ENCODE assay signal across 10 cellular contexts in genomic region chr12:62522984-62523383, GRCh38. TPM values are rescaled to one million over a fixed set of nuclear protein-coding genes. Genes with fewer than 3 reads are reported as not detected.
DNase-seq lines count a peak whose midpoint lies in the region; ATAC-seq and TF ChIP-seq lines count a peak whose summit lies in the region.
"Had no signal": no experiment of that assay in that cellular context is flagged by ENCODE, and none has a peak within 500 bp of the region (broad histone marks: within the 10 kb centered on the region; RNA-seq: fewer than 3 reads in every experiment).

No MANE protein-coding gene starts in this region.

- no peak overlapping the region for H3K27ac ChIP-seq in C4-2B
- H3K27ac ChIP-seq: thoracic aorta had no signal

- ATAC-seq in GM18505 (IDR thresholded peaks at IDR 0.05; ENCODE audit: unreplicated experiment) = peak; percentile 51
- no peak for ATAC-seq in HG02588 (IDR thresholded peaks at IDR 0.05; ENCODE audit: unreplicated experiment)

- no peak for TF ChIP-seq POLR2A in GM18505 (IDR thresholded peaks at IDR 0.05; ENCODE audit: borderline replicate concordance, extremely low read depth, insufficient read depth, insufficient read length)

- no peak for TF ChIP-seq EP300 in Ishikawa (IDR thresholded peaks at IDR 0.05; ENCODE audit: borderline replicate concordance)

- TF ChIP-seq CTCF in C4-2B (conservative IDR thresholded peaks at IDR 0.05) = 0 out of 2 replicates have a peak, but pooled peaks have one; percentile 5
- TF ChIP-seq CTCF in fibroblast of pulmonary artery (IDR thresholded peaks at IDR 0.05; ENCODE audit: low read length, missing control alignments) = no peak

- peak; percentile 21 for DNase-seq in fibroblast of pulmonary artery (ENCODE audit: low read depth)
- DNase-seq in HPDE6-E6E7 (ENCODE audit: extremely low spot score) = no peak
- no peak for DNase-seq in ureter (ENCODE audit: low spot score)
- no peak for DNase-seq in stimulated activated naive CD4-positive, alpha-beta T cell treated with Interleukin-2 at 50 U/mL for 16 hours (lab: John Stamatoyannopoulos, UW)
- DNase-seq: SW 1271 had no signal

- no peak overlapping the region for H3K4me3 ChIP-seq in fibroblast of pulmonary artery (replicated peaks; ENCODE audit: low read depth, low read length)
- H3K4me3 ChIP-seq: thoracic aorta had no signal

- TF ChIP-seq RAD21 in Ishikawa (IDR thresholded peaks at IDR 0.05; ENCODE audit: low read depth) = 0 out of 2 replicates have a peak, but pooled peaks have one; percentile 25

TF ChIP-seq in Ishikawa, 13 proteins besides CTCF, POLR2A, EP300 and RAD21:
- TF ChIP-seq YY1 (IDR thresholded peaks at IDR 0.05; ENCODE audit: low read depth) = no peak
- no peak for TF ChIP-seq CEBPB (IDR thresholded peaks at IDR 0.05)
- TF ChIP-seq TEAD4 (IDR thresholded peaks at IDR 0.05) = no peak
- no peak for TF ChIP-seq EGR1 (IDR thresholded peaks at IDR 0.05)
- TF ChIP-seq MAX (IDR thresholded peaks at IDR 0.05) = no peak
- TF ChIP-seq REST (IDR thresholded peaks at IDR 0.05; ENCODE audit: low read depth) = no peak
- no peak for TF ChIP-seq FOXM1 (IDR thresholded peaks at IDR 0.05; ENCODE audit: borderline replicate concordance, low read depth)
- TF ChIP-seq TAF1 (IDR thresholded peaks at IDR 0.05; ENCODE audit: low read depth) = no peak
- no peak for TF ChIP-seq CREB1 (IDR thresholded peaks at IDR 0.05; ENCODE audit: low read depth)
- TF ChIP-seq USF1 (IDR thresholded peaks at IDR 0.05) = no peak
- TF ChIP-seq NFIC (IDR thresholded peaks at IDR 0.05) = no peak
- no peak for TF ChIP-seq ZBTB7A (IDR thresholded peaks at IDR 0.05; ENCODE audit: low read depth)
- TF ChIP-seq TCF12 (IDR thresholded peaks at IDR 0.05; ENCODE audit: low read depth) = no peak

RNA-seq across cellular contexts. Expression of gene MON2, which starts 56.4 kb away (rescaled TPM):
- 96.9 TPM for total RNA-seq in ureter
